15 cellular contexts compared by ENCODE assay signal in the genomic region with DNA sequence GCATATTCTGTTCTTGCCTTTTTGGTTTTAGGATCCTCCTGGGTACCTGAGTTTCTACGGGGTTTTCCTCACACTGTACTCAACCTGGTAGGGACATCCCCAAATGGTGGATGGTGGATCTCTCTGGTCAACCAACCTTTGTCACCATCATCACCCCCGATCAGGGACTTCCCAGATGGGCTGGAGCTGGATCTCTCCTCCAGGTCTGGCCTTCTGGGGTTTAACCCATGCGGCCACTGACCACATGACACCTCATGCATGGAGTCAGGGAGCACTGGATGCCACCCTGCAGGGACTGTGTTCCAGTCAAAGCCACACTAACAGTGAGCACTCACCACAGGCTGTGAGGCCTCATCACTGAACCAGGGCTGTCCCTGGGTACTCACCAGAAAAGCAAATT.
DNase-seq lines count a peak whose midpoint lies in the region; ATAC-seq and TF ChIP-seq lines count a peak whose summit lies in the region.
"Had no signal": no experiment of that assay in that cellular context is flagged by ENCODE, and none has a peak within 500 bp of the region (broad histone marks: within the 10 kb centered on the region; RNA-seq: fewer than 3 reads in every experiment).

No MANE protein-coding gene starts in this region.

- H3K27ac Mint-ChIP-seq in natural killer cell treated with Interleukin-12 subunit alpha and Interleukin-12 subunit beta and Interleukin-15 and Interleukin-18, amount 100 ng/mL, for 72 hours: no peak overlapping the region
- H3K27ac Mint-ChIP-seq in natural killer cell: no peak overlapping the region
- H3K27ac Mint-ChIP-seq in stimulated activated naive CD8-positive, alpha-beta T cell treated with anti-CD3 and anti-CD28 coated beads, Interleukin-15, Interleukin-2, amounts not matched to agents 100 ng/mL and 50 ng/mL, for 24 hours: peak overlapping the region; percentile 15

- ATAC-seq in natural killer cell treated with Interleukin-12 subunit alpha and Interleukin-12 subunit beta and Interleukin-15 and Interleukin-18, amount 100 ng/mL, for 72 hours: peak; percentile 43 to 56
- no peak for ATAC-seq in natural killer cell
- peak; percentile 83 for ATAC-seq in GM21619 (IDR thresholded peaks at IDR 0.05; ENCODE audit: unreplicated experiment)
- peak; percentile 74 for ATAC-seq in HG03159 (IDR thresholded peaks at IDR 0.05; ENCODE audit: unreplicated experiment)
- no peak for ATAC-seq in GM19397 (IDR thresholded peaks at IDR 0.05; ENCODE audit: unreplicated experiment)
- ATAC-seq: Right ventricle myocardium inferior had no signal

- intact Hi-C loops in natural killer cell (cut with micrococcal nuclease): no loop called here

- no peaks in the 10 kb centered on the region for H3K36me3 Mint-ChIP-seq in natural killer cell treated with Interleukin-12 subunit alpha and Interleukin-12 subunit beta and Interleukin-15 and Interleukin-18, amount 100 ng/mL, for 72 hours
- H3K36me3 Mint-ChIP-seq in natural killer cell: no peaks in the 10 kb centered on the region
- H3K36me3 Mint-ChIP-seq in stimulated activated naive CD8-positive, alpha-beta T cell treated with anti-CD3 and anti-CD28 coated beads, Interleukin-15, Interleukin-2, amounts not matched to agents 100 ng/mL and 50 ng/mL, for 24 hours (ENCODE audit: low read depth): no peaks in the 10 kb centered on the region

- H3K4me1 Mint-ChIP-seq in natural killer cell treated with Interleukin-12 subunit alpha and Interleukin-12 subunit beta and Interleukin-15 and Interleukin-18, amount 100 ng/mL, for 72 hours (ENCODE audit: low read depth in 2 of 2): no peaks in the 10 kb centered on the region
- no peaks in the 10 kb centered on the region for H3K4me1 Mint-ChIP-seq in natural killer cell
- H3K4me1 Mint-ChIP-seq in stimulated activated naive CD8-positive, alpha-beta T cell treated with anti-CD3 and anti-CD28 coated beads, Interleukin-15, Interleukin-2, amounts not matched to agents 100 ng/mL and 50 ng/mL, for 24 hours (ENCODE audit: low read depth): peaks cover 8% of the 10 kb centered on the region

- no peaks in the 10 kb centered on the region for H3K9me3 Mint-ChIP-seq in natural killer cell treated with Interleukin-12 subunit alpha and Interleukin-12 subunit beta and Interleukin-15 and Interleukin-18, amount 100 ng/mL, for 72 hours
- no peaks in the 10 kb centered on the region for H3K9me3 Mint-ChIP-seq in natural killer cell
- H3K9me3 Mint-ChIP-seq in stimulated activated naive CD8-positive, alpha-beta T cell treated with anti-CD3 and anti-CD28 coated beads, Interleukin-15, Interleukin-2, amounts not matched to agents 100 ng/mL and 50 ng/mL, for 24 hours: no peaks in the 10 kb centered on the region

- peaks cover 4 to 22% of the 10 kb centered on the region in 2 donors for H3K27me3 Mint-ChIP-seq in natural killer cell treated with Interleukin-12 subunit alpha and Interleukin-12 subunit beta and Interleukin-15 and Interleukin-18, amount 100 ng/mL, for 72 hours
- H3K27me3 Mint-ChIP-seq in natural killer cell (ENCODE audit: low read depth in 2 of 2): peaks cover 0 to 10% of the 10 kb centered on the region in 2 donors
- H3K27me3 Mint-ChIP-seq in stimulated activated naive CD8-positive, alpha-beta T cell treated with anti-CD3 and anti-CD28 coated beads, Interleukin-15, Interleukin-2, amounts not matched to agents 100 ng/mL and 50 ng/mL, for 24 hours: peaks cover 23% of the 10 kb centered on the region

- no peak overlapping the region for H3K27ac ChIP-seq in coronary artery
- H3K27ac ChIP-seq: ascending aorta had no signal

- no peak for TF ChIP-seq CTCF in natural killer cell (IDR thresholded peaks at IDR 0.05)
- TF ChIP-seq CTCF in coronary artery (IDR thresholded peaks at IDR 0.05): no peak

- H3K4me3 ChIP-seq in coronary artery: no peak overlapping the region
- H3K4me3 ChIP-seq: ascending aorta had no signal

- DNase-seq in natural killer cell treated with Interleukin-12 subunit alpha and Interleukin-12 subunit beta and Interleukin-15 and Interleukin-18, amount 100 ng/mL, for 72 hours (ENCODE audit: low spot score): no peak
- DNase-seq in natural killer cell: no peak
- DNase-seq in COLO668 (lab: John Stamatoyannopoulos, UW; ENCODE audit: unreplicated experiment): no peak
- DNase-seq in coronary artery (ENCODE audit: low spot score): no peak
- DNase-seq: activated CD8-positive, alpha-beta memory T cell treated with anti-CD3 and anti-CD28 coated beads, Interleukin-2, amount 50 U/mL, for 48 hours; foreskin fibroblast; NCI-H1417 treated with DMSO at 0.1 percent for 48 hours; NCI-H69; stimulated activated CD4-positive, alpha-beta T cell treated with anti-CD3 and anti-CD28 coated beads, Interleukin-2, amount 100 ng/mL, for 48 hours had no signal

- H3K4me3 Mint-ChIP-seq in natural killer cell treated with Interleukin-12 subunit alpha and Interleukin-12 subunit beta and Interleukin-15 and Interleukin-18, amount 100 ng/mL, for 72 hours: no peak overlapping the region
- H3K4me3 Mint-ChIP-seq in natural killer cell: no peak overlapping the region
- H3K4me3 Mint-ChIP-seq in stimulated activated naive CD8-positive, alpha-beta T cell treated with anti-CD3 and anti-CD28 coated beads, Interleukin-15, Interleukin-2, amounts not matched to agents 100 ng/mL and 50 ng/mL, for 24 hours: no peak overlapping the region

Comparison
In these comparisons a context has a peak if more than half of its experiments do, and no peak if none do; other contexts are left out.
1. ATAC-seq: peak in natural killer cell treated with Interleukin-12 subunit alpha and Interleukin-12 subunit beta and Interleukin-15 and Interleukin-18, amount 100 ng/mL, for 72 hours (2 of 2), GM21619 (single experiment) and HG03159 (single experiment); none in natural killer cell (0 of 3) and GM19397 (single experiment).